31 cellular contexts compared by ENCODE assay signal in genomic region chr6:34570066-34570833, GRCh38. TPM values are rescaled to one million over a fixed set of nuclear protein-coding genes. Genes with fewer than 3 reads are reported as not detected.
DNase-seq lines count a peak whose midpoint lies in the region; ATAC-seq and TF ChIP-seq lines count a peak whose summit lies in the region.
"Had no signal": no experiment of that assay in that cellular context is flagged by ENCODE, and none has a peak within 500 bp of the region (broad histone marks: within the 10 kb centered on the region; RNA-seq: fewer than 3 reads in every experiment).

No MANE protein-coding gene starts in this region.

- H3K9me3 ChIP-seq in mucosa of descending colon (no peaks in the 10 kb centered on the region), sigmoid colon (no peaks in the 10 kb centered on the region)
- H3K9me3 ChIP-seq: SK-N-SH, uterus had no signal

- no peaks in the 10 kb centered on the region for H3K36me3 ChIP-seq in mucosa of descending colon (ENCODE audit: low read depth)
- H3K36me3 ChIP-seq in sigmoid colon = no peaks in the 10 kb centered on the region
- H3K36me3 ChIP-seq: uterus had no signal

- 25 to 67% methylated on average over 21 of the region's 21 CpGs for WGBS in sigmoid colon, 2 donors

- TF ChIP-seq CTCF in mucosa of descending colon (IDR thresholded peaks at IDR 0.05) (no peak), sigmoid colon (IDR thresholded peaks at IDR 0.05) (no peak)

- peaks cover 0 to 49% (median 22%) of the 10 kb centered on the region in 3 donors for H3K27me3 ChIP-seq in sigmoid colon
- H3K27me3 ChIP-seq: hepatocyte, uterus had no signal

- H3K4me1 ChIP-seq in mucosa of descending colon (ENCODE audit: low read depth) (peaks cover 8% of the 10 kb centered on the region), sigmoid colon (no peaks in the 10 kb centered on the region)
- H3K4me1 ChIP-seq: uterus had no signal

- TF ChIP-seq EP300 in sigmoid colon (IDR thresholded peaks at IDR 0.05) = no peak

- no peak overlapping the region for H3K27ac ChIP-seq in sigmoid colon
- H3K27ac ChIP-seq: GM23248, hepatocyte, uterus had no signal

- no peak for TF ChIP-seq POLR2A in sigmoid colon (IDR thresholded peaks at IDR 0.05)

- intact Hi-C loops in mucosa of descending colon (cut with DNase I, micrococcal nuclease) (no loop called here), sigmoid colon (cut with DNase I) (no loop called here)

- peak; percentile 28 for DNase-seq in NCI-H1436 (lab: John Stamatoyannopoulos, UW)
- no peak for DNase-seq in NCI-H1436 treated with DMSO at 0.1 percent for 48 hours (lab: John Stamatoyannopoulos, UW)
- peak; percentile 93 for DNase-seq in DMS53 (lab: John Stamatoyannopoulos, UW)
- peak; percentile 42 for DNase-seq in NCI-H69 (lab: John Stamatoyannopoulos, UW)
- peak; percentile 65 to 79 (median 75) for DNase-seq in mucosa of descending colon
- DNase-seq in SHP77 treated with DMSO at 0.1 percent for 48 hours (lab: John Stamatoyannopoulos, UW) = no peak
- DNase-seq in GM19240 (ENCODE audit: insufficient read length, low spot score) = no peak
- DNase-seq in sigmoid colon = no peak
- DNase-seq: 8988T; activated CD4-positive, alpha-beta T cell treated with anti-CD3 and anti-CD28 coated beads for 1 hour; activated CD8-positive, alpha-beta memory T cell treated with anti-CD3 and anti-CD28 coated beads for 24 hours; activated naive CD8-positive, alpha-beta T cell treated with anti-CD3 and anti-CD28 coated beads, Interleukin-2, amount 50 U/mL, for 24 hours; activated T-cell treated with anti-CD3 and anti-CD28 coated beads, Interleukin-2, amount 50 U/mL, for 1 hour; CD4-positive, CD25-positive, alpha-beta regulatory T cell; dermis blood vessel endothelial cell; GM23248; IMR-90; left cardiac atrium; NCI-H1048; NCI-H2081; NCI-H774; posterior cingulate gyrus; SK-N-SH; stimulated activated CD4-positive, alpha-beta T cell treated with anti-CD3 and anti-CD28 coated beads, Interleukin-12 subunit alpha, Interleukin-12 subunit beta, amount 100 ng/mL, for 4 hours; stimulated activated CD4-positive, alpha-beta T cell treated with anti-CD3 and anti-CD28 coated beads, Interleukin-4, amount 100 ng/mL, for 1 hour; uterus had no signal

- peak; percentile 75 for ATAC-seq in mucosa of descending colon
- ATAC-seq: activated naive CD8-positive, alpha-beta T cell treated with anti-CD3 and anti-CD28 coated beads, Interleukin-2, amount 50 U/mL, for 24 hours; left cardiac atrium; right cardiac atrium; stimulated activated effector memory CD8-positive, alpha-beta T cell treated with anti-CD3 and anti-CD28 coated beads, Interleukin-12 subunit alpha, Interleukin-12 subunit beta, amount 100 ng/mL, for 72 hours had no signal

- no peak overlapping the region for H3K4me3 ChIP-seq in mucosa of descending colon
- H3K4me3 ChIP-seq in sigmoid colon = no peak overlapping the region
- H3K4me3 ChIP-seq: GM23248, hepatocyte, uterus had no signal

RNA-seq across cellular contexts. Expression of gene SPDEF, which starts 14.1 kb away (rescaled TPM):
- total RNA-seq in mucosa of descending colon (10 to 100 TPM; 13.8 to 49.1 (median 38.2) TPM), sigmoid colon (under 1 TPM in 1 of 4 donors, not detected in 3; 0.71 TPM)
- polyA plus RNA-seq in sigmoid colon = 100 to 1,000 TPM in 1 of 3 donors, 10 to 100 TPM in 2; 43.5 to 101 (median 91.3) TPM
- total RNA-seq: frontal cortex, GM23248, IMR-90, temporal lobe had no signal
- polyA plus RNA-seq: CD4-positive, CD25-positive, alpha-beta regulatory T cell; GM23248 had no signal

Comparison
In these comparisons a context has a peak if more than half of its experiments do, and no peak if none do; other contexts are left out.
1. DNase-seq: peak in NCI-H1436 (single experiment), DMS53 (single experiment), NCI-H69 (single experiment) and mucosa of descending colon (3 of 3); none in NCI-H1436 treated with DMSO at 0.1 percent for 48 hours (single experiment), SHP77 treated with DMSO at 0.1 percent for 48 hours (single experiment), GM19240 (single experiment) and sigmoid colon (single experiment).
2. RNA of gene SPDEF, which starts 14.1 kb away (total RNA-seq): 13.8 to 49.1 TPM in mucosa of descending colon; 0.71 TPM in sigmoid colon; every median in the first group is over 4 times any median in the second.